ENCODE assay signal across 22 cellular contexts in the genomic region with DNA sequence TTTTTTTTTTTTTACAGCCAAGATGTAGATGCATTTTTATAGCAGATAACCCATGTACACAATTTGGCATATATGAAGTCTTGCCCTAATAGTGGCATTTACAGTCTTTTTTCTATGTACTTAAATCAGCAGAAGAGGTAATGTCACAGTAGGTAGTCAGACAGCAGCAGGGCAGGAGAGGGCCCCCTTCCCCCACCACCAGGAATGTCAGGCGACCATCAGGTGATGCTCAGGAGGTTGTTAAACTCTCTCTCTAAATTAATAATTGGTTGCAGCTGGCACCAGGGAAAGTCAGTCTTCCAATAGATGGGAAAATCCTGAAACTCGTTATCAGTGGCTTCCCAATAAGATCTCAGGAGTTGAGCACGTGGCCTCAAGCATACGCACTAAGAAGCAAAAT.
DNase-seq lines count a peak whose midpoint lies in the region; ATAC-seq, FAIRE-seq and TF ChIP-seq lines count a peak whose summit lies in the region.
"Had no signal": no experiment of that assay in that cellular context is flagged by ENCODE, and none has a peak within 500 bp of the region (broad histone marks: within the 10 kb centered on the region; RNA-seq: fewer than 3 reads in every experiment).

No MANE protein-coding gene starts in this region.

- H2BK15ac ChIP-seq in H1 (ENCODE audit: low read length), result no peak overlapping the region

- POLR2A ChIA-PET in H1 (lab: Charles Lee; ENCODE audit: partially characterized antibody), result interaction anchor here (0.6 kb wide), 1 partner anchor 92 kb away, joined by 3 read pairs; no protein-coding TSS in a partner anchor
- POLR2A ChIA-PET in activated CD8-positive, alpha-beta T cell treated with anti-CD3 and anti-CD28 coated beads, Interleukin-2, amount 10 ng/mL, durations not matched to agents 7 days and 5 days (lab: Charles Lee), result no interaction called here

- no peak overlapping the region for H4K91ac ChIP-seq in H1 (replicated peaks; ENCODE audit: insufficient read length, low read length)

- CTCF ChIA-PET in H1 (lab: Charles Lee; ENCODE audit: partially characterized antibody), result interaction anchor here (0.6 to 0.7 kb wide), 2 partner anchors 17 to 308 kb away, joined by 3 read pairs; no protein-coding TSS in a partner anchor
- CTCF ChIA-PET in activated CD8-positive, alpha-beta T cell treated with anti-CD3 and anti-CD28 coated beads, Interleukin-2, amount 10 ng/mL, durations not matched to agents 7 days and 5 days (lab: Charles Lee), result no interaction called here

- no peaks in the 10 kb centered on the region for H3K79me2 ChIP-seq in GM23338 (replicated peaks; ENCODE audit: insufficient read depth)
- no peaks in the 10 kb centered on the region for H3K79me2 ChIP-seq in H1 (ENCODE audit: control insufficient read depth in 1 of 2, insufficient read depth in 2 of 2, low read length in 2 of 2)

- FAIRE-seq in H1 (lab: Jason Lieb, UNC) (no peak), RCC 7860 (lab: Jason Lieb, UNC) (no peak)
- FAIRE-seq: HTR-8/SVneo had no signal

- H3K4me3 ChIP-seq in GM23338, result no peak overlapping the region
- no peak overlapping the region for H3K4me3 ChIP-seq in H7 (ENCODE audit: insufficient read depth, low read depth, low read length)
- no peak overlapping the region for H3K4me3 ChIP-seq in H1 (ENCODE audit: extremely low read depth in 1 of 4, insufficient read depth in 2 of 4, low read depth in 3 of 4, low read length in 4 of 4)

- H3K4me1 ChIP-seq in GM23338 (ENCODE audit: insufficient read depth) (no peaks in the 10 kb centered on the region), H1 (replicated peaks in 1 of 4; ENCODE audit: control insufficient read depth in 3 of 4, insufficient read depth in 4 of 4, low read length in 3 of 4) (no peaks in the 10 kb centered on the region)
- H3K4me1 ChIP-seq: BE2C had no signal

- H3K4me1 Mint-ChIP-seq in GM23338, result peaks cover 5% of the 10 kb centered on the region; the same call in 1 of the 3 replicates
- no peaks in the 10 kb centered on the region for H3K4me1 Mint-ChIP-seq in activated CD8-positive, alpha-beta T cell treated with anti-CD3 and anti-CD28 coated beads, Interleukin-2, amount 10 ng/mL, durations not matched to agents 7 days and 5 days (ENCODE audit: low read depth)
- H3K4me1 Mint-ChIP-seq: CD4-positive, CD25-positive, alpha-beta regulatory T cell; CD8-positive, alpha-beta memory T cell had no signal

- H3K27ac ChIP-seq in GM23338 (ENCODE audit: low read depth) (no peak overlapping the region), H1 (ENCODE audit: low read depth, low read length) (no peak overlapping the region)

- no peak overlapping the region for H2BK20ac ChIP-seq in H1 (ENCODE audit: low read length)

- no peaks in the 10 kb centered on the region for H3F3A ChIP-seq in GM23338 (replicated peaks; ENCODE audit: low read depth)

- no peaks in the 10 kb centered on the region for H3K9me2 ChIP-seq in GM23338 (ENCODE audit: insufficient read depth)

- DNase-seq in GM23338 (ENCODE audit: low spot score), result peak; percentile 6
- DNase-seq in H7, result peak; percentile 0
- DNase-seq in H1 (ENCODE audit: low read depth in 1 of 2, low spot score in 2 of 2), result peak in 1 of 2 experiments; percentile 45
- DNase-seq in islet precursor cell, result peak; percentile 56
- DNase-seq in activated CD4-positive, alpha-beta T cell treated with anti-CD3 and anti-CD28 coated beads for 1 hour, result no peak
- DNase-seq in RCC 7860 (ENCODE audit: low spot score), result no peak
- no peak for DNase-seq in stimulated activated CD4-positive, alpha-beta T cell treated with anti-CD3 and anti-CD28 coated beads, Interleukin-15, amount 100 ng/mL, for 24 hours
- DNase-seq in activated CD8-positive, alpha-beta T cell treated with anti-CD3 and anti-CD28 coated beads, Interleukin-2, amount 10 ng/mL, durations not matched to agents 7 days and 5 days, result no peak
- DNase-seq: ACHN; BE2C; C1 segment of cervical spinal cord; CD4-positive, CD25-positive, alpha-beta regulatory T cell; CD8-positive, alpha-beta memory T cell; COR-L47; DMS153; DMS79; GF-D8; GOT3; HCEC 1CT; IMR-90; KBM-7 had no signal

- H3K9me3 Mint-ChIP-seq in GM23338, result peaks cover 4% of the 10 kb centered on the region; the same call in 2 of the 3 replicates
- H3K9me3 Mint-ChIP-seq in activated CD8-positive, alpha-beta T cell treated with anti-CD3 and anti-CD28 coated beads, Interleukin-2, amount 10 ng/mL, durations not matched to agents 7 days and 5 days (ENCODE audit: insufficient read depth), result peaks cover 5% of the 10 kb centered on the region

- no peak overlapping the region for H2AK5ac ChIP-seq in H1 (ENCODE audit: low read depth, low read length)

- H3K79me1 ChIP-seq in H1 (ENCODE audit: low read depth, low read length), result no peaks in the 10 kb centered on the region

- H3K23ac ChIP-seq in H1 (ENCODE audit: insufficient read length), result no peak overlapping the region

- H3K36me3 ChIP-seq in GM23338 (ENCODE audit: insufficient read depth), result no peaks in the 10 kb centered on the region
- no peaks in the 10 kb centered on the region for H3K36me3 ChIP-seq in H7 (replicated peaks; ENCODE audit: control insufficient read depth, insufficient read depth, low read length)
- H3K36me3 ChIP-seq in H1 (ENCODE audit: control insufficient read depth in 2 of 4, insufficient read depth in 4 of 4, low read length in 3 of 4), result no peaks in the 10 kb centered on the region
- H3K36me3 ChIP-seq: BE2C had no signal

- H3K18ac ChIP-seq in H1 (ENCODE audit: extremely low read depth, low read length), result no peak overlapping the region

- H4K8ac ChIP-seq in H1 (ENCODE audit: extremely low read depth, insufficient read depth, low read length), result no peak overlapping the region

- no peak overlapping the region for H2BK5ac ChIP-seq in H1 (ENCODE audit: low read depth, low read length)

- no peak overlapping the region for H2AFZ ChIP-seq in GM23338
- H2AFZ ChIP-seq in H1 (ENCODE audit: low read length), result 0 out of 2 replicates have a peak overlapping the region, but pooled peaks have one; percentile 36

- no peak for TF ChIP-seq EP300 in H1 (IDR thresholded peaks at IDR 0.05; ENCODE audit: borderline replicate concordance in 1 of 2, low read depth in 2 of 2, low read length in 2 of 2)

- 80% methylated on average over 4 of the region's 4 CpGs; no CpG with 5 or more reads in 1 of the 2 experiments for WGBS in H1 (ENCODE audit: extremely low coverage in 1 of 2, insufficient coverage in 1 of 2, insufficient read length in 1 of 2, insufficient replicate concordance in 2 of 2, low coverage in 1 of 2, low lambda C conversion rate in 2 of 2, missing lambda C conversion rate in 1 of 2), 2 experiments

- no peak overlapping the region for H4K5ac ChIP-seq in H1 (ENCODE audit: insufficient read length, low read depth, low read length)

- no peak overlapping the region for H3K4ac ChIP-seq in H1 (replicated peaks; ENCODE audit: insufficient read length, low read depth, low read length)

- no peak overlapping the region for H2BK120ac ChIP-seq in H1 (replicated peaks; ENCODE audit: low read depth, low read length)

- no peak overlapping the region for H2BK12ac ChIP-seq in H1 (ENCODE audit: low read depth, low read length)

- H3K27ac Mint-ChIP-seq in GM23338, result no peak overlapping the region
- H3K27ac Mint-ChIP-seq in activated CD8-positive, alpha-beta T cell treated with anti-CD3 and anti-CD28 coated beads, Interleukin-2, amount 10 ng/mL, durations not matched to agents 7 days and 5 days, result no peak overlapping the region
- H3K27ac Mint-ChIP-seq: CD4-positive, CD25-positive, alpha-beta regulatory T cell; CD8-positive, alpha-beta memory T cell had no signal

- H3K4me3 Mint-ChIP-seq in GM23338, result no peak overlapping the region
- no peak overlapping the region for H3K4me3 Mint-ChIP-seq in activated CD8-positive, alpha-beta T cell treated with anti-CD3 and anti-CD28 coated beads, Interleukin-2, amount 10 ng/mL, durations not matched to agents 7 days and 5 days
- H3K4me3 Mint-ChIP-seq: CD4-positive, CD25-positive, alpha-beta regulatory T cell; CD8-positive, alpha-beta memory T cell had no signal

- H4K20me1 ChIP-seq in GM23338 (replicated peaks; ENCODE audit: insufficient read depth), result no peaks in the 10 kb centered on the region
- H4K20me1 ChIP-seq in H1 (replicated peaks in 1 of 2; ENCODE audit: control insufficient read depth in 1 of 2, insufficient read depth in 2 of 2, low read length in 2 of 2), result no peaks in the 10 kb centered on the region

- TF ChIP-seq CTCF in GM23338 (conservative IDR thresholded peaks at IDR 0.05; ENCODE audit: low read depth in 2 of 2) (peak in 1 of 2 experiments; percentile 29; a peak in 2 of 4 replicates), H1 (IDR thresholded peaks at IDR 0.05; ENCODE audit: control extremely low read depth in 1 of 3, insufficient read depth in 1 of 3, low read depth in 1 of 3, low read length in 3 of 3) (peak in 1 of 3 experiments; percentile 1; a peak in 1 of 4 replicates)

- H3K36me3 Mint-ChIP-seq in GM23338 (ENCODE audit: low read depth), result no peaks in the 10 kb centered on the region; the same call in 2 of the 3 replicates
- H3K36me3 Mint-ChIP-seq in activated CD8-positive, alpha-beta T cell treated with anti-CD3 and anti-CD28 coated beads, Interleukin-2, amount 10 ng/mL, durations not matched to agents 7 days and 5 days (ENCODE audit: low read depth), result no peaks in the 10 kb centered on the region
- H3K36me3 Mint-ChIP-seq: CD4-positive, CD25-positive, alpha-beta regulatory T cell; CD8-positive, alpha-beta memory T cell had no signal

- TF ChIP-seq RAD21 in H1 (IDR thresholded peaks at IDR 0.05 in 1 of 2, conservative IDR thresholded peaks at IDR 0.05 in 1 of 2; ENCODE audit: low read depth in 2 of 2, low read length in 2 of 2), result peak; percentile 14 to 35; a peak in 3 of 4 replicates

- H3K56ac ChIP-seq in H1 (replicated peaks; ENCODE audit: insufficient read length, low read depth, low read length), result no peak overlapping the region

- no peak for TF ChIP-seq POLR2A in H1 (IDR thresholded peaks at IDR 0.05; ENCODE audit: control extremely low read depth in 1 of 2, low read depth in 2 of 2, low read length in 2 of 2)

- H3K14ac ChIP-seq in H1 (ENCODE audit: insufficient read length), result no peak overlapping the region

- ATAC-seq in GM23338, result peak; percentile 34; the same call in 2 of the 3 replicates
- ATAC-seq in activated CD8-positive, alpha-beta T cell treated with anti-CD3 and anti-CD28 coated beads, Interleukin-2, amount 10 ng/mL, durations not matched to agents 7 days and 5 days, result no peak

- H3K27me3 ChIP-seq in GM23338 (ENCODE audit: insufficient read depth) (no peaks in the 10 kb centered on the region), H7 (ENCODE audit: control insufficient read depth, insufficient read depth, low read length) (no peaks in the 10 kb centered on the region), H1 (replicated peaks in 1 of 4; ENCODE audit: control insufficient read depth in 3 of 4, extremely low read depth in 1 of 4, insufficient read depth in 3 of 4, low read length in 3 of 4) (no peaks in the 10 kb centered on the region)
- H3K27me3 ChIP-seq: BE2C had no signal

- H3K27me3 Mint-ChIP-seq in GM23338 (ENCODE audit: insufficient read depth, low read depth, poor library complexity), result peaks cover 2% of the 10 kb centered on the region
- H3K27me3 Mint-ChIP-seq in activated CD8-positive, alpha-beta T cell treated with anti-CD3 and anti-CD28 coated beads, Interleukin-2, amount 10 ng/mL, durations not matched to agents 7 days and 5 days (ENCODE audit: low read depth), result no peaks in the 10 kb centered on the region
- H3K27me3 Mint-ChIP-seq: CD4-positive, CD25-positive, alpha-beta regulatory T cell; CD8-positive, alpha-beta memory T cell had no signal

- no peak overlapping the region for H3K4me2 ChIP-seq in GM23338
- H3K4me2 ChIP-seq in H1 (ENCODE audit: insufficient read depth in 1 of 2, low read depth in 2 of 2, low read length in 2 of 2), result no peak overlapping the region

- no peaks in the 10 kb centered on the region for H3K9me3 ChIP-seq in H1 (ENCODE audit: insufficient read depth in 2 of 2, low read depth in 1 of 2, low read length in 1 of 2)
- H3K9me3 ChIP-seq: BE2C had no signal

- no peaks in the 10 kb centered on the region for H3K23me2 ChIP-seq in H1 (ENCODE audit: low read depth, low read length)

- no peak overlapping the region for H3K9ac ChIP-seq in H1 (replicated peaks in 1 of 4; ENCODE audit: extremely low read depth in 1 of 4, low read depth in 3 of 4, low read length in 3 of 4)

Comparison
In these comparisons a context has a peak if more than half of its experiments do, and no peak if none do; other contexts are left out.
1. DNase-seq: peak in GM23338 (single experiment), H7 (single experiment) and islet precursor cell (single experiment); none in activated CD4-positive, alpha-beta T cell treated with anti-CD3 and anti-CD28 coated beads for 1 hour (single experiment), RCC 7860 (single experiment), stimulated activated CD4-positive, alpha-beta T cell treated with anti-CD3 and anti-CD28 coated beads, Interleukin-15, amount 100 ng/mL, for 24 hours (single experiment) and activated CD8-positive, alpha-beta T cell treated with anti-CD3 and anti-CD28 coated beads, Interleukin-2, amount 10 ng/mL, durations not matched to agents 7 days and 5 days (single experiment).